Comparison of ENCODE assay signal across 1 cellular context in genomic region chr16:1238903-1239302, GRCh38.
TF ChIP-seq lines count a peak whose summit lies in the region.

No MANE protein-coding gene starts in this region.

TF ChIP-seq in HepG2, 621 proteins besides CTCF, POLR2A, EP300 and RAD21:
- TF ChIP-seq NFYB (CRISPR knock-in tag; IDR thresholded peaks at IDR 0.05), result peak; percentile 41; the same call in 1 of the 2 replicates
